25 cellular contexts compared by ENCODE assay signal in genomic region chr11:2473361-2474058, GRCh38. TPM values are rescaled to one million over a fixed set of nuclear protein-coding genes. Genes with fewer than 3 reads are reported as not detected.
DNase-seq lines count a peak whose midpoint lies in the region; ATAC-seq and TF ChIP-seq lines count a peak whose summit lies in the region.
"Had no signal": no experiment of that assay in that cellular context is flagged by ENCODE, and none has a peak within 500 bp of the region (broad histone marks: within the 10 kb centered on the region; RNA-seq: fewer than 3 reads in every experiment).

No MANE protein-coding gene starts in this region.

- ATAC-seq in Right ventricle myocardium inferior (peak; percentile 20), lower lobe of right lung (peak; percentile 9 to 24), GM21619 (IDR thresholded peaks at IDR 0.05; ENCODE audit: unreplicated experiment) (no peak)
- ATAC-seq: effector memory CD8-positive, alpha-beta T cell; gastroesophageal sphincter; stimulated activated effector memory CD8-positive, alpha-beta T cell treated with anti-CD3 and anti-CD28 coated beads, Interleukin-12 subunit alpha, Interleukin-12 subunit beta, amount 100 ng/mL, for 72 hours had no signal

- H3K4me1 ChIP-seq in lower lobe of right lung, result no peaks in the 10 kb centered on the region
- H3K4me1 ChIP-seq: esophagus squamous epithelium, gastroesophageal sphincter had no signal

- intact Hi-C loops in Right ventricle myocardium inferior (cut with DNase I) (no loop called here), lower lobe of right lung (cut with DNase I) (no loop called here)

- TF ChIP-seq CTCF in lower lobe of right lung (IDR thresholded peaks at IDR 0.05), result no peak

- no peak overlapping the region for H3K27ac ChIP-seq in lower lobe of right lung
- H3K27ac ChIP-seq: esophagus squamous epithelium, gastroesophageal sphincter had no signal

- no peaks in the 10 kb centered on the region for H3K27me3 ChIP-seq in lower lobe of right lung (ENCODE audit: low read depth)

- DNase-seq in NCI-H2029 (lab: John Stamatoyannopoulos, UW) (peak; percentile 57), NCI-H2029 treated with DMSO at 0.1 percent for 48 hours (lab: John Stamatoyannopoulos, UW) (no peak), Right ventricle myocardium inferior (ENCODE audit: missing footprints) (no peak), lower lobe of right lung (no peak), ureter (ENCODE audit: low spot score) (peak; percentile 37), SHP77 treated with DMSO at 0.1 percent for 48 hours (lab: John Stamatoyannopoulos, UW) (no peak), NCI-H128 (lab: John Stamatoyannopoulos, UW; ENCODE audit: unreplicated experiment) (no peak)
- DNase-seq: activated gamma-delta T cell; effector memory CD8-positive, alpha-beta T cell; esophagus squamous epithelium; GOT3; midbrain; NCI-H1105 treated with DMSO at 0.1 percent for 48 hours; NCI-H2107; NCI-H510A treated with DMSO at 0.1 percent for 48 hours; RPMI8226; stimulated activated CD4-positive, alpha-beta T cell treated with anti-CD3 and anti-CD28 coated beads, Interleukin-1b, Interleukin-23, amount 100 ng/mL, for 48 hours had no signal

- H3K9me3 ChIP-seq in lower lobe of right lung, result no peaks in the 10 kb centered on the region
- H3K9me3 ChIP-seq: esophagus squamous epithelium, gastroesophageal sphincter had no signal

- no peak overlapping the region for H3K4me3 ChIP-seq in lower lobe of right lung
- H3K4me3 ChIP-seq: esophagus squamous epithelium, gastroesophageal sphincter had no signal

- no peaks in the 10 kb centered on the region for H3K36me3 ChIP-seq in lower lobe of right lung
- H3K36me3 ChIP-seq: esophagus squamous epithelium, gastroesophageal sphincter had no signal

RNA-seq across cellular contexts. Expression of gene KCNQ1, which starts 28.7 kb away (rescaled TPM):
- total RNA-seq in Right ventricle myocardium inferior (40.0 TPM), lower lobe of right lung (51.0 TPM), ureter (63.0 TPM)
- total RNA-seq: M059J had no signal

RNA-seq across cellular contexts. Expression of gene TRPM5, which starts 29.2 kb away (rescaled TPM):
- not detected for total RNA-seq in Right ventricle myocardium inferior
- total RNA-seq in lower lobe of right lung, result not detected
- total RNA-seq in ureter, result 0.60 TPM
- total RNA-seq: A172; esophagus squamous epithelium; gastroesophageal sphincter; kidney epithelial cell; M059J; natural killer cell treated with Interleukin-12 subunit alpha and Interleukin-12 subunit beta and Interleukin-15 and Interleukin-18, amount 100 ng/mL, for 72 hours; temporal lobe had no signal

Comparison
In these comparisons a context has a peak if more than half of its experiments do, and no peak if none do; other contexts are left out.
1. DNase-seq: peak in NCI-H2029 (single experiment) and ureter (single experiment); none in NCI-H2029 treated with DMSO at 0.1 percent for 48 hours (single experiment), Right ventricle myocardium inferior (single experiment), lower lobe of right lung (single experiment), SHP77 treated with DMSO at 0.1 percent for 48 hours (single experiment) and NCI-H128 (single experiment).